ENCODE assay signal across 18 cellular contexts in genomic region chr6:36904851-36905393, GRCh38. TPM values are rescaled to one million over a fixed set of nuclear protein-coding genes. Genes with fewer than 3 reads are reported as not detected.
A peak's percentile ranks its signal among the peaks of the same experiment; 100 is the strongest.
DNase-seq lines count a peak whose midpoint lies in the region; ATAC-seq, FAIRE-seq and TF ChIP-seq lines count a peak whose summit lies in the region.
"Had no signal": no experiment of that assay in that cellular context is flagged by ENCODE, and none has a peak within 500 bp of the region (broad histone marks: within the 10 kb centered on the region; RNA-seq: fewer than 3 reads in every experiment).

No MANE protein-coding gene starts in this region.

- TF ChIP-seq CTCF in HepG2 (CRISPR knock-in tag; IDR thresholded peaks at IDR 0.05) (no peak), right lobe of liver (IDR thresholded peaks at IDR 0.05) (no peak), K562 (IDR thresholded peaks at IDR 0.05 in 2 of 3, conservative IDR thresholded peaks at IDR 0.05 in 1 of 3; ENCODE audit: insufficient read depth in 2 of 3, low read depth in 1 of 3, low read length in 3 of 3) (no peak)

- no peak for TF ChIP-seq POLR2A in HepG2 (IDR thresholded peaks at IDR 0.05; ENCODE audit: insufficient read depth in 1 of 2, low read depth in 2 of 2, low read length in 2 of 2)
- no peak for TF ChIP-seq POLR2A in right lobe of liver (IDR thresholded peaks at IDR 0.05)
- TF ChIP-seq POLR2A in K562 (conservative IDR thresholded peaks at IDR 0.05), result no peak

- CTCF ChIA-PET in HepG2 (lab: Yijun Ruan, JAX; ENCODE audit: low intra/inter-chr PET ratio, low total read pairs) (no interaction called here), K562 (lab: Yijun Ruan, JAX; ENCODE audit: low intra/inter-chr PET ratio) (no interaction called here)

- H3K79me2 ChIP-seq in HepG2 (ENCODE audit: insufficient read depth, low read length), result no peaks in the 10 kb centered on the region
- H3K79me2 ChIP-seq in K562 (ENCODE audit: control insufficient read depth, insufficient read depth, low read length), result no peaks in the 10 kb centered on the region

- no peaks in the 10 kb centered on the region for H3K9me3 ChIP-seq in HepG2 (ENCODE audit: low read length)
- no peaks in the 10 kb centered on the region for H3K9me3 ChIP-seq in right lobe of liver
- H3K9me3 ChIP-seq in K562 (replicated peaks; ENCODE audit: control insufficient read depth, insufficient read depth, low read depth, low read length), result no peaks in the 10 kb centered on the region
- H3K9me3 ChIP-seq: BLaER1, Caco-2 had no signal

- no peak for FAIRE-seq in HepG2 (lab: Jason Lieb, UNC)
- no peak for FAIRE-seq in K562 (lab: Jason Lieb, UNC)
- FAIRE-seq: H1 had no signal

- H3K4me1 ChIP-seq in HepG2 (ENCODE audit: insufficient read depth, low read length) (no peaks in the 10 kb centered on the region), right lobe of liver (peaks cover 0 to 28% (median 0%) of the 10 kb centered on the region in 4 donors), K562 (replicated peaks in 1 of 2; ENCODE audit: control insufficient read depth in 2 of 2, insufficient read depth in 2 of 2, low read length in 2 of 2) (peaks cover 0 to 8% of the 10 kb centered on the region in 2 experiments; a peak in 3 of 5 replicates)
- H3K4me1 ChIP-seq: Caco-2 had no signal

- H3K27ac ChIP-seq in HepG2 (ENCODE audit: extremely low read length, insufficient read depth, low read length) (no peak overlapping the region), right lobe of liver (no peak overlapping the region), K562 (ENCODE audit: extremely low read depth, low read depth, low read length) (no peak overlapping the region)
- H3K27ac ChIP-seq: BLaER1 had no signal

- in situ Hi-C loops in HepG2 (cut with HindIII; ENCODE audit: extremely low pct_ligation_motif_present, low pct_unique_long_range_greater_than_20kb) (no loop called here), K562 (cut with MboI) (no loop called here)

- no peaks in the 10 kb centered on the region for H3K9me1 ChIP-seq in K562 (ENCODE audit: control insufficient read depth, insufficient read depth, low read length)

- H3K36me3 ChIP-seq in HepG2 (replicated peaks in 1 of 2; ENCODE audit: control insufficient read depth in 1 of 2, insufficient read depth in 2 of 2, low read length in 2 of 2) (peaks cover 15 to 35% of the 10 kb centered on the region in 2 experiments), right lobe of liver (peaks cover 4 to 22% (median 14%) of the 10 kb centered on the region in 4 donors), K562 (ENCODE audit: control insufficient read depth, insufficient read depth, low read length) (peaks cover 82% of the 10 kb centered on the region)

- peaks cover 9% of the 10 kb centered on the region for H3K4me1 Mint-ChIP-seq in stimulated activated effector memory CD8-positive, alpha-beta T cell treated with anti-CD3 and anti-CD28 coated beads, Interleukin-12 subunit alpha, Interleukin-12 subunit beta, amount 100 ng/mL, for 72 hours

- BruUV-seq in HepG2 (replicated peaks; lab: Mats Ljungman, UMichigan), result no TSS peak
- no TSS peak for BruUV-seq in K562 (replicated peaks; lab: Mats Ljungman, UMichigan)

- POLR2A ChIA-PET in HepG2 (lab: Yijun Ruan, JAX), result interaction anchor here (1.4 kb wide), 1 partner anchor 9 kb away, joined by 3 read pairs; no protein-coding TSS in a partner anchor
- POLR2A ChIA-PET in K562 (lab: Yijun Ruan, JAX), result interaction anchor here (0.6 to 1.8 kb wide), 6 partner anchors 10 to 1865 kb away, joined by 3 to 8 read pairs (median 4); no protein-coding TSS in a partner anchor

- H2AFZ ChIP-seq in HepG2 (ENCODE audit: low read length) (no peak overlapping the region), K562 (ENCODE audit: low read depth, low read length) (no peak overlapping the region)

- H3K4me2 ChIP-seq in HepG2 (ENCODE audit: low read depth, low read length) (no peak overlapping the region), K562 (ENCODE audit: insufficient read depth, low read length) (no peak overlapping the region)
- H3K4me2 ChIP-seq: BLaER1 had no signal

- no peak overlapping the region for H3K4me3 ChIP-seq in HepG2 (replicated peaks in 1 of 3; ENCODE audit: insufficient read depth in 1 of 3, low read depth in 2 of 3, low read length in 3 of 3)
- H3K4me3 ChIP-seq in right lobe of liver, result no peak overlapping the region
- H3K4me3 ChIP-seq in K562, result no peak overlapping the region
- H3K4me3 ChIP-seq: BLaER1 had no signal

- H3K27ac Mint-ChIP-seq in stimulated activated effector memory CD8-positive, alpha-beta T cell treated with anti-CD3 and anti-CD28 coated beads, Interleukin-12 subunit alpha, Interleukin-12 subunit beta, amount 100 ng/mL, for 72 hours, result peak overlapping the region; percentile 16

- TF ChIP-seq EP300 in HepG2 (IDR thresholded peaks at IDR 0.05; ENCODE audit: low read depth in 2 of 2, low read length in 2 of 2), result no peak
- TF ChIP-seq EP300 in HepG2 (CRISPR knock-in tag; IDR thresholded peaks at IDR 0.05; ENCODE audit: borderline replicate concordance), result no peak
- no peak for TF ChIP-seq EP300 in K562 (IDR thresholded peaks at IDR 0.05; ENCODE audit: low read length)

- H3K36me3 Mint-ChIP-seq in stimulated activated effector memory CD8-positive, alpha-beta T cell treated with anti-CD3 and anti-CD28 coated beads, Interleukin-12 subunit alpha, Interleukin-12 subunit beta, amount 100 ng/mL, for 72 hours, result peaks cover 90% of the 10 kb centered on the region

- TF ChIP-seq RAD21 in HepG2 (CRISPR knock-in tag; IDR thresholded peaks at IDR 0.05) (no peak), K562 (CRISPR knock-in tag; conservative IDR thresholded peaks at IDR 0.05 in 1 of 2, IDR thresholded peaks at IDR 0.05 in 1 of 2) (no peak)

- no peaks in the 10 kb centered on the region for H3K9me3 Mint-ChIP-seq in stimulated activated effector memory CD8-positive, alpha-beta T cell treated with anti-CD3 and anti-CD28 coated beads, Interleukin-12 subunit alpha, Interleukin-12 subunit beta, amount 100 ng/mL, for 72 hours
- H3K9me3 Mint-ChIP-seq: CD8-positive, alpha-beta memory T cell; HFFc6 had no signal

- H4K20me1 ChIP-seq in HepG2 (ENCODE audit: insufficient read depth, low read length), result no peaks in the 10 kb centered on the region
- no peaks in the 10 kb centered on the region for H4K20me1 ChIP-seq in K562 (replicated peaks; ENCODE audit: control insufficient read depth, insufficient read depth, low read length)

- intact Hi-C loops in HepG2 (cut with micrococcal nuclease; ENCODE audit: unreplicated experiment) (no loop called here), right lobe of liver (cut with DNase I) (no loop called here), K562 (cut with micrococcal nuclease) (no loop called here)

- DNase-seq in HepG2 (ENCODE audit: low spot score) (no peak), right lobe of liver (no peak), K562 (ENCODE audit: extremely low read depth in 1 of 4, low spot score in 3 of 4) (no peak), GM19238 (ENCODE audit: insufficient read length, low spot score) (no peak), retina (no peak), T-helper 1 cell (no peak)
- no peak for DNase-seq in stimulated activated effector memory CD8-positive, alpha-beta T cell treated with anti-CD3 and anti-CD28 coated beads, Interleukin-12 subunit alpha, Interleukin-12 subunit beta, amount 100 ng/mL, for 72 hours (ENCODE audit: low spot score in 2 of 2)
- DNase-seq: 8988T; AML-193; Caco-2; CD8-positive, alpha-beta memory T cell; DND-41; GF-D8; HFFc6 had no signal

- WGBS in HepG2 (ENCODE audit: low lambda C conversion rate), result 100% methylated on average over 5 of the region's 5 CpGs
- 100% methylated on average over 3 of the region's 5 CpGs for WGBS in right lobe of liver (ENCODE audit: insufficient coverage, low coverage, low lambda C conversion rate, missing lambda C conversion rate)
- 93% methylated on average over 5 of the region's 5 CpGs for WGBS in K562 (ENCODE audit: insufficient coverage, low coverage, missing lambda C conversion rate)

- ATAC-seq in HepG2, result no peak
- no peak for ATAC-seq in right lobe of liver
- no peak for ATAC-seq in K562
- no peak for ATAC-seq in stimulated activated effector memory CD8-positive, alpha-beta T cell treated with anti-CD3 and anti-CD28 coated beads, Interleukin-12 subunit alpha, Interleukin-12 subunit beta, amount 100 ng/mL, for 72 hours
- ATAC-seq in HG02884 (IDR thresholded peaks at IDR 0.05; ENCODE audit: unreplicated experiment), result no peak

- H3K9ac ChIP-seq in HepG2 (ENCODE audit: insufficient read depth, low read depth, low read length) (no peak overlapping the region), K562 (ENCODE audit: insufficient read depth in 1 of 2, low read depth in 2 of 2, low read length in 2 of 2) (no peak overlapping the region)
- H3K9ac ChIP-seq: BLaER1 had no signal

- no peak overlapping the region for H3K4me3 Mint-ChIP-seq in stimulated activated effector memory CD8-positive, alpha-beta T cell treated with anti-CD3 and anti-CD28 coated beads, Interleukin-12 subunit alpha, Interleukin-12 subunit beta, amount 100 ng/mL, for 72 hours
- H3K4me3 Mint-ChIP-seq: CD8-positive, alpha-beta memory T cell; HFFc6 had no signal

- H3K27me3 ChIP-seq in HepG2 (ENCODE audit: control insufficient read depth in 1 of 2, insufficient read depth in 2 of 2, low read length in 2 of 2) (no peaks in the 10 kb centered on the region), right lobe of liver (no peaks in the 10 kb centered on the region), K562 (ENCODE audit: control insufficient read depth in 2 of 2, insufficient read depth in 2 of 2, low read length in 2 of 2) (no peaks in the 10 kb centered on the region)
- H3K27me3 ChIP-seq: BLaER1 had no signal

RNA-seq across cellular contexts. Expression of gene C6orf89, which starts 19.2 kb away (rescaled TPM):
- total RNA-seq in HepG2 (2016; rRNA removed; fragmentation: Illumina TruSeq; extraction: Trizol) (23.9 and 32.2 TPM in 2 replicates), right lobe of liver (10 to 100 TPM; 29.0 to 37.0 (median 32.1) TPM), K562 (2014; rRNA removed) (47.2 and 63.5 TPM in 2 replicates), K562 (2014; rRNA removed; fragmentation: Illumina TruSeq; extraction: Trizol) (81.6 and 89.0 TPM in 2 replicates), K562 (2015; rRNA removed; fragmentation: Illumina TruSeq; extraction: Trizol) (56.9 and 58.5 TPM in 2 replicates), K562 (2021) (74.8 and 80.1 TPM in 2 replicates)
- total RNA-seq in HepG2 (2016; cell fraction: cytosol; rRNA removed; fragmentation: Illumina TruSeq; extraction: Trizol; ENCODE audit: low read depth), result 7.9 and 8.2 TPM in 2 replicates
- total RNA-seq in HepG2 (2016; cell fraction: insoluble cytoplasmic fraction; rRNA removed; fragmentation: Illumina TruSeq; extraction: Trizol), result 22.0 and 33.0 TPM in 2 replicates
- total RNA-seq in HepG2 (2016; cell fraction: membrane; rRNA removed; fragmentation: Illumina TruSeq; extraction: Trizol), result 14.6 and 15.0 TPM in 2 replicates
- total RNA-seq in HepG2 (2016; cell fraction: nucleus; rRNA removed; fragmentation: Illumina TruSeq; extraction: Trizol), result 25.4 and 27.7 TPM in 2 replicates
- polyA plus RNA-seq in HepG2 (2011; rRNA removed) (22.1 and 26.0 TPM in 2 replicates), K562 (2011; rRNA removed) (92.9 and 95.9 TPM in 2 replicates), K562 (2014; fragmentation: Illumina TruSeq; extraction: Trizol) (96.1 and 111 TPM in 2 replicates), K562 (2014; fragmentation: Nextera tagmentation; extraction: Ambion mirVana) (10 to 100 TPM; 35.2 to 41.9 TPM), K562 (2014; rRNA removed) (46.7 and 67.6 TPM in 2 replicates)
- 11.4 and 16.3 TPM in 2 replicates for polyA plus RNA-seq in HepG2 (2011; cell fraction: cytosol; rRNA removed)
- 12.6 and 14.7 TPM in 2 replicates for polyA plus RNA-seq in HepG2 (2011; cell fraction: nucleus; rRNA removed)
- 24.1 and 25.8 TPM in 2 replicates for polyA plus RNA-seq in HepG2 (2012)
- 6.6 and 6.8 TPM in 2 replicates for polyA plus RNA-seq in HepG2 (2016; cell fraction: cytosol; fragmentation: Illumina TruSeq; extraction: Trizol; ENCODE audit: low read depth)
- 16.8 and 19.4 TPM in 2 replicates for polyA plus RNA-seq in HepG2 (2016; cell fraction: insoluble cytoplasmic fraction; fragmentation: Illumina TruSeq; extraction: Trizol; ENCODE audit: low read depth)
- 10.3 and 12.1 TPM in 2 replicates for polyA plus RNA-seq in HepG2 (2016; cell fraction: membrane; fragmentation: Illumina TruSeq; extraction: Trizol; ENCODE audit: low read depth)
- 31.1 and 31.6 TPM in 2 replicates for polyA plus RNA-seq in HepG2 (2016; cell fraction: nucleus; fragmentation: Illumina TruSeq; extraction: Trizol; ENCODE audit: insufficient read depth, low read depth)
- polyA minus RNA-seq in HepG2 (2011; rRNA and poly(A)+ RNA removed; ENCODE audit: low replicate concordance), result 18.1 and 18.8 TPM in 2 replicates
- polyA minus RNA-seq in HepG2 (2011; cell fraction: cytosol; rRNA and poly(A)+ RNA removed), result 7.6 and 13.6 TPM in 2 replicates
- 6.8 and 8.6 TPM in 2 replicates for polyA minus RNA-seq in HepG2 (2011; cell fraction: nucleus; rRNA and poly(A)+ RNA removed)
- total RNA-seq in K562 (2011; cell fraction: chromatin; rRNA removed; ENCODE audit: low replicate concordance), result 94.9 and 122 TPM in 2 replicates
- total RNA-seq in K562 (2011; cell fraction: nucleolus; rRNA removed), result 56.4 and 60.3 TPM in 2 replicates
- 122 and 177 TPM in 2 replicates for total RNA-seq in K562 (2011; cell fraction: nucleoplasm; rRNA removed)
- polyA plus RNA-seq in K562 (2011; cell fraction: cytosol; rRNA removed), result 47.9 and 60.0 TPM in 2 replicates
- 59.9 and 67.0 TPM in 2 replicates for polyA plus RNA-seq in K562 (2011; cell fraction: nucleus; rRNA removed)
- polyA plus RNA-seq in K562 (2012), result 71.0 and 74.5 TPM in 2 replicates
- 51.7 and 54.4 TPM in 2 replicates for polyA minus RNA-seq in K562 (2011; rRNA and poly(A)+ RNA removed)
- 23.9 and 29.3 TPM in 2 replicates for polyA minus RNA-seq in K562 (2011; cell fraction: cytosol; rRNA and poly(A)+ RNA removed)
- polyA minus RNA-seq in K562 (2011; cell fraction: nucleus; rRNA and poly(A)+ RNA removed), result 9.6 and 22.3 TPM in 2 replicates

RNA-seq across cellular contexts. Expression of gene PPIL1, which starts 30.3 kb away (rescaled TPM):
- total RNA-seq in HepG2 (2016; rRNA removed; fragmentation: Illumina TruSeq; extraction: Trizol) (144 and 202 TPM in 2 replicates), right lobe of liver (10 to 100 TPM; 11.2 to 29.2 (median 16.5) TPM), K562 (2014; rRNA removed) (65.8 and 86.0 TPM in 2 replicates), K562 (2014; rRNA removed; fragmentation: Illumina TruSeq; extraction: Trizol) (130 and 132 TPM in 2 replicates), K562 (2015; rRNA removed; fragmentation: Illumina TruSeq; extraction: Trizol) (107 and 119 TPM in 2 replicates), K562 (2021) (86.9 and 90.1 TPM in 2 replicates)
- 18.7 and 21.1 TPM in 2 replicates for total RNA-seq in HepG2 (2016; cell fraction: cytosol; rRNA removed; fragmentation: Illumina TruSeq; extraction: Trizol; ENCODE audit: low read depth)
- total RNA-seq in HepG2 (2016; cell fraction: insoluble cytoplasmic fraction; rRNA removed; fragmentation: Illumina TruSeq; extraction: Trizol), result 144 and 223 TPM in 2 replicates
- total RNA-seq in HepG2 (2016; cell fraction: membrane; rRNA removed; fragmentation: Illumina TruSeq; extraction: Trizol), result 75.0 TPM in 2 replicates
- total RNA-seq in HepG2 (2016; cell fraction: nucleus; rRNA removed; fragmentation: Illumina TruSeq; extraction: Trizol), result 60.3 and 65.1 TPM in 2 replicates
- polyA plus RNA-seq in HepG2 (2011; rRNA removed) (59.0 and 74.2 TPM in 2 replicates), K562 (2011; rRNA removed) (113 and 137 TPM in 2 replicates), K562 (2014; fragmentation: Illumina TruSeq; extraction: Trizol) (116 and 156 TPM in 2 replicates), K562 (2014; fragmentation: Nextera tagmentation; extraction: Ambion mirVana) (100 to 1,000 TPM; 195 to 205 TPM), K562 (2014; rRNA removed) (87.9 and 108 TPM in 2 replicates)
- polyA plus RNA-seq in HepG2 (2011; cell fraction: cytosol; rRNA removed), result 53.5 and 73.2 TPM in 2 replicates
- 9.9 and 13.8 TPM in 2 replicates for polyA plus RNA-seq in HepG2 (2011; cell fraction: nucleus; rRNA removed)
- polyA plus RNA-seq in HepG2 (2012), result 62.2 and 66.4 TPM in 2 replicates
- polyA plus RNA-seq in HepG2 (2016; cell fraction: cytosol; fragmentation: Illumina TruSeq; extraction: Trizol; ENCODE audit: low read depth), result 20.3 and 21.1 TPM in 2 replicates
- polyA plus RNA-seq in HepG2 (2016; cell fraction: insoluble cytoplasmic fraction; fragmentation: Illumina TruSeq; extraction: Trizol; ENCODE audit: low read depth), result 209 and 228 TPM in 2 replicates
- 57.0 and 58.9 TPM in 2 replicates for polyA plus RNA-seq in HepG2 (2016; cell fraction: membrane; fragmentation: Illumina TruSeq; extraction: Trizol; ENCODE audit: low read depth)
- 73.7 and 81.3 TPM in 2 replicates for polyA plus RNA-seq in HepG2 (2016; cell fraction: nucleus; fragmentation: Illumina TruSeq; extraction: Trizol; ENCODE audit: insufficient read depth, low read depth)
- polyA minus RNA-seq in HepG2 (2011; rRNA and poly(A)+ RNA removed; ENCODE audit: low replicate concordance), result 69.1 and 72.7 TPM in 2 replicates
- 31.7 and 39.2 TPM in 2 replicates for polyA minus RNA-seq in HepG2 (2011; cell fraction: cytosol; rRNA and poly(A)+ RNA removed)
- 17.1 and 20.0 TPM in 2 replicates for polyA minus RNA-seq in HepG2 (2011; cell fraction: nucleus; rRNA and poly(A)+ RNA removed)
- total RNA-seq in K562 (2011; cell fraction: chromatin; rRNA removed; ENCODE audit: low replicate concordance), result 16.9 and 22.0 TPM in 2 replicates
- total RNA-seq in K562 (2011; cell fraction: nucleolus; rRNA removed), result 16.6 and 19.2 TPM in 2 replicates
- total RNA-seq in K562 (2011; cell fraction: nucleoplasm; rRNA removed), result 25.1 and 30.4 TPM in 2 replicates
- 95.1 and 112 TPM in 2 replicates for polyA plus RNA-seq in K562 (2011; cell fraction: cytosol; rRNA removed)
- 24.2 and 38.0 TPM in 2 replicates for polyA plus RNA-seq in K562 (2011; cell fraction: nucleus; rRNA removed)
- polyA plus RNA-seq in K562 (2012), result 81.7 and 93.9 TPM in 2 replicates
- polyA minus RNA-seq in K562 (2011; rRNA and poly(A)+ RNA removed), result 105 and 126 TPM in 2 replicates
- 34.9 and 49.9 TPM in 2 replicates for polyA minus RNA-seq in K562 (2011; cell fraction: cytosol; rRNA and poly(A)+ RNA removed)
- polyA minus RNA-seq in K562 (2011; cell fraction: nucleus; rRNA and poly(A)+ RNA removed), result 11.2 and 16.2 TPM in 2 replicates

RNA-seq across cellular contexts. Expression of gene PI16, which starts 49.6 kb away (rescaled TPM):
- total RNA-seq in HepG2 (2016; rRNA removed; fragmentation: Illumina TruSeq; extraction: Trizol) (not detected in 2 replicates), right lobe of liver (under 1 TPM in 2 of 6 experiments, not detected in 4; 0.11 to 0.42 TPM), K562 (2014; rRNA removed) (0.12 and 0.18 TPM in 2 replicates), K562 (2014; rRNA removed; fragmentation: Illumina TruSeq; extraction: Trizol) (not detected in 2 replicates), K562 (2015; rRNA removed; fragmentation: Illumina TruSeq; extraction: Trizol) (not detected in 2 replicates), K562 (2021) (0.18 TPM in 1 of 2 replicates, not detected in the other)
- not detected in 2 replicates for total RNA-seq in HepG2 (2016; cell fraction: cytosol; rRNA removed; fragmentation: Illumina TruSeq; extraction: Trizol; ENCODE audit: low read depth)
- total RNA-seq in HepG2 (2016; cell fraction: insoluble cytoplasmic fraction; rRNA removed; fragmentation: Illumina TruSeq; extraction: Trizol), result not detected in 2 replicates
- total RNA-seq in HepG2 (2016; cell fraction: membrane; rRNA removed; fragmentation: Illumina TruSeq; extraction: Trizol), result not detected in 2 replicates
- not detected in 2 replicates for total RNA-seq in HepG2 (2016; cell fraction: nucleus; rRNA removed; fragmentation: Illumina TruSeq; extraction: Trizol)
- polyA plus RNA-seq in HepG2 (2011; rRNA removed) (not detected in 2 replicates), K562 (2011; rRNA removed) (0.06 TPM in 1 of 2 replicates, not detected in the other), K562 (2014; fragmentation: Illumina TruSeq; extraction: Trizol) (0.08 TPM in 1 of 2 replicates, not detected in the other), K562 (2014; fragmentation: Nextera tagmentation; extraction: Ambion mirVana) (not detected), K562 (2014; rRNA removed) (0.54 TPM in 1 of 2 replicates, not detected in the other)
- not detected in 2 replicates for polyA plus RNA-seq in HepG2 (2011; cell fraction: cytosol; rRNA removed)
- not detected in 2 replicates for polyA plus RNA-seq in HepG2 (2011; cell fraction: nucleus; rRNA removed)
- polyA plus RNA-seq in HepG2 (2012), result not detected in 2 replicates
- polyA plus RNA-seq in HepG2 (2016; cell fraction: cytosol; fragmentation: Illumina TruSeq; extraction: Trizol; ENCODE audit: low read depth), result not detected in 2 replicates
- polyA plus RNA-seq in HepG2 (2016; cell fraction: insoluble cytoplasmic fraction; fragmentation: Illumina TruSeq; extraction: Trizol; ENCODE audit: low read depth), result not detected in 2 replicates
- not detected in 2 replicates for polyA plus RNA-seq in HepG2 (2016; cell fraction: membrane; fragmentation: Illumina TruSeq; extraction: Trizol; ENCODE audit: low read depth)
- polyA plus RNA-seq in HepG2 (2016; cell fraction: nucleus; fragmentation: Illumina TruSeq; extraction: Trizol; ENCODE audit: insufficient read depth, low read depth), result not detected in 2 replicates
- polyA minus RNA-seq in HepG2 (2011; rRNA and poly(A)+ RNA removed; ENCODE audit: low replicate concordance), result 0.33 TPM in 1 of 2 replicates, not detected in the other
- polyA minus RNA-seq in HepG2 (2011; cell fraction: cytosol; rRNA and poly(A)+ RNA removed), result not detected in 2 replicates
- polyA minus RNA-seq in HepG2 (2011; cell fraction: nucleus; rRNA and poly(A)+ RNA removed), result not detected in 2 replicates
- total RNA-seq in K562 (2011; cell fraction: chromatin; rRNA removed; ENCODE audit: low replicate concordance), result 0.42 TPM in 1 of 2 replicates, not detected in the other
- total RNA-seq in K562 (2011; cell fraction: nucleolus; rRNA removed), result 0.33 TPM in 1 of 2 replicates, not detected in the other
- total RNA-seq in K562 (2011; cell fraction: nucleoplasm; rRNA removed), result 0.15 and 0.84 TPM in 2 replicates
- polyA plus RNA-seq in K562 (2011; cell fraction: cytosol; rRNA removed), result not detected in 2 replicates
- polyA plus RNA-seq in K562 (2011; cell fraction: nucleus; rRNA removed), result 0.06 and 0.13 TPM in 2 replicates
- polyA plus RNA-seq in K562 (2012), result 0.10 and 0.64 TPM in 2 replicates
- polyA minus RNA-seq in K562 (2011; rRNA and poly(A)+ RNA removed), result not detected in 2 replicates
- polyA minus RNA-seq in K562 (2011; cell fraction: cytosol; rRNA and poly(A)+ RNA removed), result not detected in 2 replicates
- polyA minus RNA-seq in K562 (2011; cell fraction: nucleus; rRNA and poly(A)+ RNA removed), result 0.33 TPM in 1 of 2 replicates, not detected in the other
- total RNA-seq: Caco-2, H1, HFFc6, HT-29 had no signal

Comparison
In these comparisons a context has a peak if more than half of its experiments do, and no peak if none do; other contexts are left out.
1. Of the 241 proteins assayed by ChIP-seq in both HepG2 and K562: peak only in HepG2: none; only in K562: ADNP, ESRRA and HDAC2; in both: none; in neither: 238.